15 cellular contexts compared by ENCODE assay signal in the genomic region with DNA sequence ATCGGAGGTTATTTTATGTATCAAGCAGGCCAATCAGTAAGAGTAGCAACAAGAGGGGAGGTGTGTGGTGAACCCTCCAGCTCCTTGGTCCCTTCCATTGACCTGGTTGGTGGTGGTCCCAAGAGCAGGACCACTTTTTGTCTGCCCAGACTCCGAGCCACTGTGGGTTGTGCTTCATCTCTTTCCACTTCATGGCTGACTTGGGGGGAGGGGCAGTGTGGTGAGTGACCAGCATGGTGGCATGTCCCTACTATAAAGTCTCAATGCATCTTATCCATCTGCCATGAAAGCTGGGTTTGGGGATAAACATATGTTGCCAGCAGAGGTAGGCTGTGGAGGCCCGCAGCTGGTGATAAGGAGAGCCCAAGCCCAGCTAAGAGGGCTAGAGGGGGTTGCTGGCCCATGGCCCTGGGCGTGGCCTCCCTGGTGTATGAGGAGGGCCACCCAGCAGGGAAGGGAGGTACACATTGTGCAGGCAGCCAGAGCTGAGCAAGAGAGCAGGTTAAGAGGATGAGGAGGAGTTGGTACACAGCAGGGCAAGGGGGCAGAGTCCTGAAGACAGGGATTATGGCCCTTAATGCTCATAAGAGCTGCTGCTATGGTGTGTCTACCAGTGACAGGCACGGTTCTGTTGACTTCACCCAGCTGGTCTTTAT. TPM values are rescaled to one million over a fixed set of nuclear protein-coding genes. Genes with fewer than 3 reads are reported as not detected.
DNase-seq lines count a peak whose midpoint lies in the region; ATAC-seq and TF ChIP-seq lines count a peak whose summit lies in the region.
"Had no signal": no experiment of that assay in that cellular context is flagged by ENCODE, and none has a peak within 500 bp of the region (broad histone marks: within the 10 kb centered on the region; RNA-seq: fewer than 3 reads in every experiment).

No MANE protein-coding gene starts in this region.

- H3K9me3 Mint-ChIP-seq in activated CD4-positive, alpha-beta T cell treated with anti-CD3 and anti-CD28 coated beads, Interleukin-2, amount 10 ng/mL, durations not matched to agents 7 days and 5 days: no peaks in the 10 kb centered on the region
- no peaks in the 10 kb centered on the region for H3K9me3 Mint-ChIP-seq in central memory CD8-positive, alpha-beta T cell
- no peaks in the 10 kb centered on the region for H3K9me3 Mint-ChIP-seq in stimulated activated memory B cell treated with anti-CD40 and anti-IgM and Interleukin-4, amounts not matched to agents 10 μg/mL and 1 μg/mL and 100 μg/mL, for 72 hours

- no TSS peak for BruUV-seq in OCI-LY7 (replicated peaks; lab: Mats Ljungman, UMichigan)
- BruUV-seq in A673 (replicated peaks; lab: Mats Ljungman, UMichigan): no TSS peak

- intact Hi-C loops in OCI-LY7 (cut with micrococcal nuclease; ENCODE audit: unreplicated experiment) (loop anchor here (10.0 kb wide), 2 partner anchors 277 to 457 kb away; partner anchors contain the start of gene ABHD2), A673 (cut with micrococcal nuclease; ENCODE audit: unreplicated experiment) (no loop called here)

- POLR2A ChIA-PET in activated CD4-positive, alpha-beta T cell treated with anti-CD3 and anti-CD28 coated beads, Interleukin-2, amount 10 ng/mL, durations not matched to agents 7 days and 5 days (lab: Charles Lee): interaction anchor here (1.7 kb wide), 1 partner anchor 10 kb away, joined by 13 read pairs; the partner anchor contains the start of gene ISG20
- POLR2A ChIA-PET in OCI-LY7 (lab: Charles Lee): interaction anchor here (1.1 to 1.7 kb wide), 2 partner anchors 8 to 37 kb away, joined by 3 to 8 read pairs; no protein-coding TSS in a partner anchor
- POLR2A ChIA-PET in A673 (lab: Charles Lee; ENCODE audit: low non-redundant PET): interaction anchor here (0.6 kb wide), 1 partner anchor 364 kb away, joined by 3 read pairs; no protein-coding TSS in a partner anchor

- peaks cover 81% of the 10 kb centered on the region for H3K36me3 Mint-ChIP-seq in activated CD4-positive, alpha-beta T cell treated with anti-CD3 and anti-CD28 coated beads, Interleukin-2, amount 10 ng/mL, durations not matched to agents 7 days and 5 days (ENCODE audit: low read depth)
- peaks cover 9% of the 10 kb centered on the region for H3K36me3 Mint-ChIP-seq in central memory CD8-positive, alpha-beta T cell (ENCODE audit: insufficient read depth)
- H3K36me3 Mint-ChIP-seq in stimulated activated memory B cell treated with anti-CD40 and anti-IgM and Interleukin-4, amounts not matched to agents 10 μg/mL and 1 μg/mL and 100 μg/mL, for 72 hours: peaks cover 64% of the 10 kb centered on the region

- H3K79me2 ChIP-seq in OCI-LY7 (ENCODE audit: insufficient read depth, low read depth, low read length): peaks cover 75% of the 10 kb centered on the region

- H3K27me3 Mint-ChIP-seq in activated CD4-positive, alpha-beta T cell treated with anti-CD3 and anti-CD28 coated beads, Interleukin-2, amount 10 ng/mL, durations not matched to agents 7 days and 5 days: no peaks in the 10 kb centered on the region
- H3K27me3 Mint-ChIP-seq in central memory CD8-positive, alpha-beta T cell: no peaks in the 10 kb centered on the region
- H3K27me3 Mint-ChIP-seq in stimulated activated memory B cell treated with anti-CD40 and anti-IgM and Interleukin-4, amounts not matched to agents 10 μg/mL and 1 μg/mL and 100 μg/mL, for 72 hours: no peaks in the 10 kb centered on the region

- H3K4me1 ChIP-seq in OCI-LY7 (ENCODE audit: insufficient read depth, low read length, poor library complexity, severe bottlenecking) (peaks cover 74% of the 10 kb centered on the region), A673 (ENCODE audit: insufficient read depth, low read length, poor library complexity, severe bottlenecking) (peaks cover 10% of the 10 kb centered on the region)

- H3K36me3 ChIP-seq in OCI-LY7 (ENCODE audit: insufficient read depth, low read length): peaks cover 93% of the 10 kb centered on the region
- H3K36me3 ChIP-seq in A673 (ENCODE audit: insufficient read depth, low read length, poor library complexity, severe bottlenecking): peaks cover 61% of the 10 kb centered on the region

- H2AFZ ChIP-seq in OCI-LY7 (ENCODE audit: low read length): no peak overlapping the region

- no peaks in the 10 kb centered on the region for H3K9me2 ChIP-seq in OCI-LY7 (ENCODE audit: insufficient read depth, low read length)

- peak overlapping the region; percentile 58 for H3K4me2 ChIP-seq in OCI-LY7 (ENCODE audit: low read length)

- H4K20me1 ChIP-seq in OCI-LY7 (ENCODE audit: insufficient read depth, low read length): peaks cover 50% of the 10 kb centered on the region

- no peak for ATAC-seq in central memory CD8-positive, alpha-beta T cell (replicated peaks; ENCODE audit: extremely low read depth, poor library complexity, severe bottlenecking)
- ATAC-seq in stimulated activated memory B cell treated with anti-CD40 and anti-IgM and Interleukin-4, amounts not matched to agents 10 μg/mL and 1 μg/mL and 100 μg/mL, for 72 hours: no peak
- ATAC-seq: sciatic nerve had no signal

- peak overlapping the region; percentile 91 for H3K27ac Mint-ChIP-seq in activated CD4-positive, alpha-beta T cell treated with anti-CD3 and anti-CD28 coated beads, Interleukin-2, amount 10 ng/mL, durations not matched to agents 7 days and 5 days
- H3K27ac Mint-ChIP-seq in central memory CD8-positive, alpha-beta T cell (ENCODE audit: low read depth): peak overlapping the region; percentile 69
- peak overlapping the region; percentile 88 for H3K27ac Mint-ChIP-seq in stimulated activated memory B cell treated with anti-CD40 and anti-IgM and Interleukin-4, amounts not matched to agents 10 μg/mL and 1 μg/mL and 100 μg/mL, for 72 hours

- CTCF ChIA-PET in activated CD4-positive, alpha-beta T cell treated with anti-CD3 and anti-CD28 coated beads, Interleukin-2, amount 10 ng/mL, durations not matched to agents 7 days and 5 days (lab: Charles Lee): interaction anchor here (0.7 to 0.8 kb wide), 2 partner anchors 8 to 499 kb away, joined by 3 to 5 read pairs; no protein-coding TSS in a partner anchor
- CTCF ChIA-PET in OCI-LY7 (lab: Charles Lee; ENCODE audit: unreplicated experiment): interaction anchor here (0.6 to 1.1 kb wide), 3 partner anchors 10 to 35 kb away, joined by 3 to 4 read pairs (median 3); no protein-coding TSS in a partner anchor
- CTCF ChIA-PET in A673 (lab: Charles Lee): no interaction called here

- peak overlapping the region; percentile 52 for H3K4me3 Mint-ChIP-seq in activated CD4-positive, alpha-beta T cell treated with anti-CD3 and anti-CD28 coated beads, Interleukin-2, amount 10 ng/mL, durations not matched to agents 7 days and 5 days
- H3K4me3 Mint-ChIP-seq in central memory CD8-positive, alpha-beta T cell: peak overlapping the region; percentile 34
- H3K4me3 Mint-ChIP-seq in stimulated activated memory B cell treated with anti-CD40 and anti-IgM and Interleukin-4, amounts not matched to agents 10 μg/mL and 1 μg/mL and 100 μg/mL, for 72 hours: no peak overlapping the region

- TF ChIP-seq CTCF in OCI-LY7 (conservative IDR thresholded peaks at IDR 0.05; ENCODE audit: low read length) (no peak), A673 (conservative IDR thresholded peaks at IDR 0.05; ENCODE audit: low read depth, low read length) (no peak)

- H3K9me3 ChIP-seq in OCI-LY7 (ENCODE audit: low read length) (no peaks in the 10 kb centered on the region), A673 (ENCODE audit: low read depth, low read length, poor library complexity, severe bottlenecking) (no peaks in the 10 kb centered on the region)
- H3K9me3 ChIP-seq: esophagus muscularis mucosa had no signal

- H3K4me3 ChIP-seq in OCI-LY7 (ENCODE audit: low read depth, low read length, poor library complexity, severe bottlenecking) (no peak overlapping the region), A673 (ENCODE audit: low read depth, low read length, poor library complexity, severe bottlenecking) (no peak overlapping the region)
- H3K4me3 ChIP-seq: coronary artery, esophagus muscularis mucosa had no signal

- H3K27me3 ChIP-seq in A673 (replicated peaks; ENCODE audit: insufficient read depth, low read depth, low read length, poor library complexity): no peaks in the 10 kb centered on the region
- H3K27me3 ChIP-seq: esophagus muscularis mucosa had no signal

- DNase-seq in activated CD4-positive, alpha-beta T cell treated with anti-CD3 and anti-CD28 coated beads, Interleukin-2, amount 10 ng/mL, durations not matched to agents 7 days and 5 days: no peak
- DNase-seq in activated CD4-positive, alpha-beta T cell treated with anti-CD3 and anti-CD28 coated beads for 1 hour: no peak
- no peak for DNase-seq in OCI-LY7 (ENCODE audit: low spot score)
- no peak for DNase-seq in central memory CD8-positive, alpha-beta T cell (ENCODE audit: low spot score in 2 of 2)
- no peak for DNase-seq in NCI-H1092 (lab: John Stamatoyannopoulos, UW)
- no peak for DNase-seq in KG1 (lab: John Stamatoyannopoulos, UW)
- DNase-seq in A673 (ENCODE audit: low spot score): no peak
- DNase-seq: anterior cingulate cortex, NCI-H1105, NCI-H345 had no signal

- H3K27ac ChIP-seq in OCI-LY7 (ENCODE audit: low read depth, low read length, poor library complexity, severe bottlenecking) (no peak overlapping the region), A673 (ENCODE audit: low read depth, low read length, poor library complexity, severe bottlenecking) (no peak overlapping the region)
- H3K27ac ChIP-seq: coronary artery, esophagus muscularis mucosa had no signal

- H3K4me1 Mint-ChIP-seq in activated CD4-positive, alpha-beta T cell treated with anti-CD3 and anti-CD28 coated beads, Interleukin-2, amount 10 ng/mL, durations not matched to agents 7 days and 5 days: peaks cover 94% of the 10 kb centered on the region
- H3K4me1 Mint-ChIP-seq in central memory CD8-positive, alpha-beta T cell: peaks cover 53% of the 10 kb centered on the region
- H3K4me1 Mint-ChIP-seq in stimulated activated memory B cell treated with anti-CD40 and anti-IgM and Interleukin-4, amounts not matched to agents 10 μg/mL and 1 μg/mL and 100 μg/mL, for 72 hours: peaks cover 78% of the 10 kb centered on the region

RNA-seq across cellular contexts. Expression of gene AEN, which starts 7.0 kb away (rescaled TPM):
- 10 to 100 TPM; 45.7 to 52.5 TPM for total RNA-seq in activated CD4-positive, alpha-beta T cell treated with anti-CD3 and anti-CD28 coated beads, Interleukin-2, amount 10 ng/mL, durations not matched to agents 7 days and 5 days
- 55.9 and 66.6 TPM in 2 replicates for total RNA-seq in OCI-LY7 (2014; rRNA removed; shearing (Covaris generic))
- total RNA-seq in OCI-LY7 (2022) (41.7 and 43.1 TPM in 2 replicates), A673 (2021) (44.4 and 52.4 TPM in 2 replicates)

RNA-seq across cellular contexts. Expression of gene ISG20, which starts 10.7 kb away (rescaled TPM):
- total RNA-seq in activated CD4-positive, alpha-beta T cell treated with anti-CD3 and anti-CD28 coated beads, Interleukin-2, amount 10 ng/mL, durations not matched to agents 7 days and 5 days: 100 to 1,000 TPM; 206 to 236 TPM
- 345 and 502 TPM in 2 replicates for total RNA-seq in OCI-LY7 (2014; rRNA removed; shearing (Covaris generic))
- total RNA-seq in OCI-LY7 (2022): 244 and 310 TPM in 2 replicates
- total RNA-seq in A673 (2021): 1.8 and 3.3 TPM in 2 replicates
- total RNA-seq: temporal lobe had no signal

Comparison
In these comparisons a context has a peak if more than half of its experiments do, and no peak if none do; other contexts are left out.
1. RNA of gene ISG20, which starts 10.7 kb away (total RNA-seq): 244 to 502 TPM in OCI-LY7 and 206 to 236 TPM in activated CD4-positive, alpha-beta T cell treated with anti-CD3 and anti-CD28 coated beads, Interleukin-2, amount 10 ng/mL, durations not matched to agents 7 days and 5 days; 1.8 to 3.3 TPM in A673; every median in the first group is over 10 times any median in the second.
2. Peak in every context shown above with its lines, with median percentiles within 50 percentile points of each other: H3K27ac Mint-ChIP-seq.